Comparison of ENCODE assay signal across 9 cellular contexts in genomic region chr9:126386088-126386487, GRCh38. TPM values are rescaled to one million over a fixed set of nuclear protein-coding genes. Genes with fewer than 3 reads are reported as not detected.
A peak's percentile ranks its signal among the peaks of the same experiment; 100 is the strongest.
DNase-seq lines count a peak whose midpoint lies in the region; ATAC-seq, FAIRE-seq and TF ChIP-seq lines count a peak whose summit lies in the region.
"Had no signal": no experiment of that assay in that cellular context is flagged by ENCODE, and none has a peak within 500 bp of the region (broad histone marks: within the 10 kb centered on the region; RNA-seq: fewer than 3 reads in every experiment).

No MANE protein-coding gene starts in this region.

- DNase-seq in CD1c-positive myeloid dendritic cell (ENCODE audit: extremely low spot score) (peak; percentile 13), HFFc6 (no peak), GM12878 (ENCODE audit: low read depth, low spot score) (no peak), T1000 (lab: John Stamatoyannopoulos, UW) (no peak)
- no peak for DNase-seq in activated naive CD4-positive, alpha-beta T cell treated with anti-CD3 and anti-CD28 coated beads, Interleukin-2, amount 10 ng/mL, durations not matched to agents 7 days and 5 days
- DNase-seq: NCI-H1436 had no signal

- BruUV-seq in GM12878 (replicated peaks; lab: Mats Ljungman, UMichigan) = no TSS peak

- TF ChIP-seq CTCF in HFFc6 (IDR thresholded peaks at IDR 0.05) (peak; percentile 60), GM12878 (IDR thresholded peaks at IDR 0.05 in 2 of 3, conservative IDR thresholded peaks at IDR 0.05 in 1 of 3; ENCODE audit: control insufficient read depth in 2 of 3, extremely low read depth in 1 of 3, insufficient read depth in 1 of 3, low read depth in 3 of 3, low read length in 3 of 3) (peak; percentile 21 to 25 (median 25); a peak in 4 of 6 replicates), liver (IDR thresholded peaks at IDR 0.05; ENCODE audit: low read depth, low read length, missing input control) (peak; percentile 22)

- TF ChIP-seq EP300 in GM12878 (IDR thresholded peaks at IDR 0.05; ENCODE audit: borderline replicate concordance in 1 of 2, control insufficient read depth in 1 of 2, low read depth in 2 of 2, low read length in 2 of 2) = no peak

- no peak overlapping the region for H3K4me3 ChIP-seq in GM12878
- no peak overlapping the region for H3K4me3 ChIP-seq in liver (ENCODE audit: low read depth in 1 of 3, low read length in 3 of 3)

- H3K27ac Mint-ChIP-seq in HFFc6 = no peak overlapping the region
- H3K27ac Mint-ChIP-seq in activated naive CD4-positive, alpha-beta T cell treated with anti-CD3 and anti-CD28 coated beads, Interleukin-2, amount 10 ng/mL, durations not matched to agents 7 days and 5 days = no peak overlapping the region

- TF ChIP-seq RAD21 in GM12878 (IDR thresholded peaks at IDR 0.05; ENCODE audit: insufficient read depth, low read depth, low read length) (peak; percentile 12; the same call in 1 of the 2 replicates), liver (IDR thresholded peaks at IDR 0.05) (peak; percentile 63 to 72)

- H3K27me3 ChIP-seq in GM12878 (replicated peaks in 1 of 2; ENCODE audit: control insufficient read depth in 2 of 2, insufficient read depth in 2 of 2, low read length in 1 of 2) (no peaks in the 10 kb centered on the region; a peak in 1 of 4 replicates), liver (ENCODE audit: control insufficient read depth in 4 of 4, insufficient read depth in 4 of 4, low read length in 3 of 4) (no peaks in the 10 kb centered on the region)

- H2AFZ ChIP-seq in GM12878 (ENCODE audit: control insufficient read depth, low read depth, low read length) = no peak overlapping the region

- H3K36me3 ChIP-seq in GM12878 (ENCODE audit: control insufficient read depth in 2 of 2, insufficient read depth in 2 of 2, low read length in 1 of 2) (no peaks in the 10 kb centered on the region), liver (ENCODE audit: control insufficient read depth in 4 of 4, insufficient read depth in 3 of 4, low read depth in 1 of 4, low read length in 3 of 4) (peaks cover 0 to 16% (median 6%) of the 10 kb centered on the region in 4 donors)

- peaks cover 16% of the 10 kb centered on the region for H3K4me1 Mint-ChIP-seq in HFFc6 (ENCODE audit: low read depth)
- peaks cover 6% of the 10 kb centered on the region for H3K4me1 Mint-ChIP-seq in activated naive CD4-positive, alpha-beta T cell treated with anti-CD3 and anti-CD28 coated beads, Interleukin-2, amount 10 ng/mL, durations not matched to agents 7 days and 5 days

- no peaks in the 10 kb centered on the region for H4K20me1 ChIP-seq in GM12878 (ENCODE audit: control insufficient read depth, insufficient read depth)

- peaks cover 2% of the 10 kb centered on the region; the same call in 1 of the 2 replicates for H3K27me3 Mint-ChIP-seq in HFFc6 (ENCODE audit: insufficient read depth)
- no peaks in the 10 kb centered on the region for H3K27me3 Mint-ChIP-seq in activated naive CD4-positive, alpha-beta T cell treated with anti-CD3 and anti-CD28 coated beads, Interleukin-2, amount 10 ng/mL, durations not matched to agents 7 days and 5 days

- SMC1A ChIA-PET in GM12878 (lab: Charles Lee; ENCODE audit: uncharacterized antibody, unreplicated experiment) = interaction anchor here (1.6 kb wide), 1 partner anchor 10 kb away, joined by 6 read pairs; no protein-coding TSS in a partner anchor

- no peak overlapping the region for H3K27ac ChIP-seq in GM12878 (ENCODE audit: control insufficient read depth, insufficient read depth)
- H3K27ac ChIP-seq in liver (ENCODE audit: low read depth in 1 of 2, low read length in 2 of 2) = no peak overlapping the region

- no peak overlapping the region for H3K9ac ChIP-seq in GM12878 (ENCODE audit: control insufficient read depth, insufficient read depth, low read length)
- no peak overlapping the region for H3K9ac ChIP-seq in liver (ENCODE audit: low read depth in 1 of 2, low read length in 2 of 2)

- H3K79me2 ChIP-seq in GM12878 (ENCODE audit: control insufficient read depth, insufficient read depth, low read length) = no peaks in the 10 kb centered on the region

- ATAC-seq in GM12878 = 0 out of 3 replicates have a peak, but pooled peaks have one; percentile 51
- ATAC-seq in HG03196 (IDR thresholded peaks at IDR 0.05; ENCODE audit: unreplicated experiment) = no peak
- no peak for ATAC-seq in GM21723 (IDR thresholded peaks at IDR 0.05; ENCODE audit: unreplicated experiment)

- no peaks in the 10 kb centered on the region for H3K36me3 Mint-ChIP-seq in HFFc6 (ENCODE audit: low read depth)
- H3K36me3 Mint-ChIP-seq in activated naive CD4-positive, alpha-beta T cell treated with anti-CD3 and anti-CD28 coated beads, Interleukin-2, amount 10 ng/mL, durations not matched to agents 7 days and 5 days = no peaks in the 10 kb centered on the region

- WGBS in GM12878 (ENCODE audit: insufficient coverage, insufficient replicate concordance, low lambda C conversion rate, missing lambda C conversion rate) = 21% methylated on average over 5 of the region's 5 CpGs
- 81% methylated on average over 5 of the region's 5 CpGs for WGBS in liver

- H3K9me3 ChIP-seq in GM12878 (replicated peaks; ENCODE audit: control insufficient read depth, insufficient read depth, low read length) (no peaks in the 10 kb centered on the region), liver (ENCODE audit: control insufficient read depth in 4 of 4, low read length in 3 of 4) (no peaks in the 10 kb centered on the region)

- peak; percentile 13 for FAIRE-seq in GM12878 (lab: Jason Lieb, UNC)

- TF ChIP-seq POLR2A in GM12878 (IDR thresholded peaks at IDR 0.05; ENCODE audit: low read depth, low read length) = no peak

- RAD21 ChIA-PET in GM12878 (lab: Charles Lee; ENCODE audit: unreplicated experiment) = no interaction called here

- no peak overlapping the region for H3K4me3 Mint-ChIP-seq in HFFc6
- no peak overlapping the region for H3K4me3 Mint-ChIP-seq in activated naive CD4-positive, alpha-beta T cell treated with anti-CD3 and anti-CD28 coated beads, Interleukin-2, amount 10 ng/mL, durations not matched to agents 7 days and 5 days

- POLR2A ChIA-PET in GM12878 (lab: Charles Lee) = no interaction called here

- H3K9me3 Mint-ChIP-seq in HFFc6 = no peaks in the 10 kb centered on the region
- H3K9me3 Mint-ChIP-seq in activated naive CD4-positive, alpha-beta T cell treated with anti-CD3 and anti-CD28 coated beads, Interleukin-2, amount 10 ng/mL, durations not matched to agents 7 days and 5 days = no peaks in the 10 kb centered on the region

- intact Hi-C loops in GM12878 (cut with micrococcal nuclease; ENCODE audit: unreplicated experiment) = no loop called here

- CTCF ChIA-PET in GM12878 (lab: Yijun Ruan, JAX) = interaction anchor here (0.9 to 1.4 kb wide), 2 partner anchors 13 to 71 kb away, joined by 3 to 5 read pairs; no protein-coding TSS in a partner anchor
- CTCF ChIA-PET in activated naive CD4-positive, alpha-beta T cell treated with anti-CD3 and anti-CD28 coated beads, Interleukin-2, amount 10 ng/mL, durations not matched to agents 7 days and 5 days (lab: Charles Lee) = interaction anchor here (0.8 to 1.8 kb wide), 3 partner anchors 11 to 51 kb away, joined by 3 to 9 read pairs (median 7); no protein-coding TSS in a partner anchor

- H3K4me1 ChIP-seq in GM12878 (ENCODE audit: control insufficient read depth, insufficient read depth, low read length) (no peaks in the 10 kb centered on the region), liver (ENCODE audit: control insufficient read depth in 4 of 4, insufficient read depth in 4 of 4, low read length in 3 of 4) (peaks cover 0 to under 1% (median 0%) of the 10 kb centered on the region in 4 donors)

- in situ Hi-C loops in GM12878 (cut with MboI) = no loop called here

- H3K4me2 ChIP-seq in GM12878 (ENCODE audit: control insufficient read depth, insufficient read depth) = no peak overlapping the region

TF ChIP-seq in liver, 16 proteins besides CTCF, POLR2A, EP300 and RAD21 (continues in another document):
- no peak for TF ChIP-seq TAF1 (conservative IDR thresholded peaks at IDR 0.05)

RNA-seq across cellular contexts. Expression of gene MVB12B, which starts 59.5 kb away (rescaled TPM):
- total RNA-seq in HFFc6 (2021; fragmentation: NEBNext Ultra II Directional; extraction: Animal tissue kit (Norgen Biotek cat#: 25700)) = 1 to 10 TPM; 4.4 to 8.3 (median 6.7) TPM
- not detected in 2 replicates for total RNA-seq in GM12878 (2013; cell fraction: nucleolus; rRNA removed)
- not detected in 2 replicates for total RNA-seq in GM12878 (2014; rRNA removed)
- total RNA-seq in GM12878 (2014; rRNA removed; fragmentation: Illumina TruSeq; extraction: Trizol) = not detected in 2 replicates
- total RNA-seq in GM12878 (2021) = 0.08 and 0.29 TPM in 2 replicates
- not detected for polyA plus RNA-seq in GM12878 (2011; ENCODE audit: low read depth)
- not detected in 2 replicates for polyA plus RNA-seq in GM12878 (2011; rRNA removed)
- not detected in 2 replicates for polyA plus RNA-seq in GM12878 (2011; cell fraction: cytosol; rRNA removed)
- not detected in 2 replicates for polyA plus RNA-seq in GM12878 (2011; cell fraction: nucleus; rRNA removed)
- not detected in 2 replicates for polyA plus RNA-seq in GM12878 (2012)
- not detected in 2 replicates for polyA plus RNA-seq in GM12878 (2014; fragmentation: Illumina TruSeq; extraction: Trizol)
- not detected for polyA plus RNA-seq in GM12878 (2014; fragmentation: Nextera tagmentation; extraction: Ambion mirVana)
- not detected in 2 replicates for polyA plus RNA-seq in GM12878 (2014; rRNA removed)
- polyA plus RNA-seq in GM12878 (2016; fragmentation: Nextera tagmentation; extraction: Ambion mirVana) = not detected
- not detected in 2 replicates for polyA minus RNA-seq in GM12878 (2011; rRNA and poly(A)+ RNA removed)
- not detected in 2 replicates for polyA minus RNA-seq in GM12878 (2011; cell fraction: cytosol; rRNA and poly(A)+ RNA removed)
- polyA minus RNA-seq in GM12878 (2011; cell fraction: nucleus; rRNA and poly(A)+ RNA removed) = not detected in 2 replicates
- 10 to 100 TPM; 10.5 to 12.4 TPM for total RNA-seq in liver
- polyA plus RNA-seq in liver = 1 to 10 TPM; 5.3 to 6.4 TPM

Comparison
In these comparisons a context has a peak if more than half of its experiments do, and no peak if none do; other contexts are left out.
1. RNA of gene MVB12B, which starts 59.5 kb away (total RNA-seq): 10.5 to 12.4 TPM in liver and 4.4 to 8.3 TPM in HFFc6; 0.08 to 0.29 TPM in GM12878; every median in the first group is over 4 times any median in the second.
2. Peak in every context shown above with its lines, with median percentiles within 50 percentile points of each other: CTCF ChIP-seq.